Comparison of ENCODE assay signal across 32 cellular contexts in genomic region chr6:167464177-167464576, GRCh38.
"Had no signal": no experiment of that assay in that cellular context is flagged by ENCODE, and none has a peak within 500 bp of the region (broad histone marks: within the 10 kb centered on the region; RNA-seq: fewer than 3 reads in every experiment).

No MANE protein-coding gene starts in this region.

- H3K27me3 ChIP-seq: ascending aorta, breast epithelium, cardiac muscle cell had no signal

- H3K27ac ChIP-seq: ascending aorta, breast epithelium, cardiac muscle cell, coronary artery, dorsolateral prefrontal cortex, WERI-Rb-1 had no signal

- H3K9me3 Mint-ChIP-seq: activated CD4-positive, alpha-beta memory T cell treated with anti-CD3 and anti-CD28 coated beads, Interleukin-2, amount 10 ng/mL, durations not matched to agents 7 days and 5 days; activated CD4-positive, alpha-beta T cell treated with anti-CD3 and anti-CD28 coated beads, Interleukin-2, amount 10 ng/mL, durations not matched to agents 7 days and 5 days; activated naive CD4-positive, alpha-beta T cell treated with anti-CD3 and anti-CD28 coated beads, Interleukin-2, amount 10 ng/mL, durations not matched to agents 7 days and 5 days; activated naive CD4-positive, alpha-beta T cell treated with anti-CD3 and anti-CD28 coated beads, Interleukin-2, amount 50 U/mL, for 72 hours; activated naive CD8-positive, alpha-beta T cell treated with anti-CD3 and anti-CD28 coated beads, Interleukin-2, amount 10 ng/mL, durations not matched to agents 7 days and 5 days; activated T-cell treated with anti-CD3 and anti-CD28 coated beads, Interleukin-2, amount 50 U/mL, for 24 hours; activated T-cell treated with anti-CD3 and anti-CD28 coated beads, Interleukin-2, amount 50 U/mL, for 72 hours; brain; central memory CD8-positive, alpha-beta T cell; dendritic cell treated with granulocyte-macrophage colony-stimulating factor and Interleukin-4, amounts not matched to agents 40 ng/mL and 50 ng/mL, for 4 days; endodermal cell; T-helper 2 cell treated with Interferon-gamma antibody and Interleukin-4, amounts not matched to agents 5 μg/mL and 100 μg/mL, for 36 hours had no signal

- H3K4me3 Mint-ChIP-seq: activated CD4-positive, alpha-beta memory T cell treated with anti-CD3 and anti-CD28 coated beads, Interleukin-2, amount 10 ng/mL, durations not matched to agents 7 days and 5 days; activated CD4-positive, alpha-beta T cell treated with anti-CD3 and anti-CD28 coated beads for 36 hours; activated CD4-positive, alpha-beta T cell treated with anti-CD3 and anti-CD28 coated beads, Interleukin-2, amount 10 ng/mL, durations not matched to agents 7 days and 5 days; activated naive CD4-positive, alpha-beta T cell treated with anti-CD3 and anti-CD28 coated beads, Interleukin-2, amount 10 ng/mL, durations not matched to agents 7 days and 5 days; activated naive CD8-positive, alpha-beta T cell treated with anti-CD3 and anti-CD28 coated beads, Interleukin-2, amount 10 ng/mL, durations not matched to agents 7 days and 5 days; activated T-cell treated with anti-CD3 and anti-CD28 coated beads, Interleukin-2, amount 50 U/mL, for 24 hours; activated T-cell treated with anti-CD3 and anti-CD28 coated beads, Interleukin-2, amount 50 U/mL, for 72 hours; brain; central memory CD8-positive, alpha-beta T cell; dendritic cell treated with granulocyte-macrophage colony-stimulating factor and Interleukin-4, amounts not matched to agents 40 ng/mL and 50 ng/mL, for 4 days; endodermal cell; T-helper 17 cell; T-helper 2 cell treated with Interferon-gamma antibody and Interleukin-4, amounts not matched to agents 5 μg/mL and 100 μg/mL, for 36 hours had no signal

- H3K36me3 Mint-ChIP-seq: activated naive CD4-positive, alpha-beta T cell treated with anti-CD3 and anti-CD28 coated beads, Interleukin-2, amount 10 ng/mL, durations not matched to agents 7 days and 5 days; activated naive CD4-positive, alpha-beta T cell treated with anti-CD3 and anti-CD28 coated beads, Interleukin-2, amount 50 U/mL, for 72 hours; activated naive CD8-positive, alpha-beta T cell treated with anti-CD3 and anti-CD28 coated beads, Interleukin-2, amount 10 ng/mL, durations not matched to agents 7 days and 5 days; brain had no signal

- H3K27ac Mint-ChIP-seq: activated CD4-positive, alpha-beta memory T cell treated with anti-CD3 and anti-CD28 coated beads, Interleukin-2, amount 10 ng/mL, durations not matched to agents 7 days and 5 days; activated CD4-positive, alpha-beta T cell treated with anti-CD3 and anti-CD28 coated beads for 36 hours; activated CD4-positive, alpha-beta T cell treated with anti-CD3 and anti-CD28 coated beads, Interleukin-2, amount 10 ng/mL, durations not matched to agents 7 days and 5 days; activated naive CD4-positive, alpha-beta T cell treated with anti-CD3 and anti-CD28 coated beads, Interleukin-2, amount 10 ng/mL, durations not matched to agents 7 days and 5 days; activated naive CD4-positive, alpha-beta T cell treated with anti-CD3 and anti-CD28 coated beads, Interleukin-2, amount 50 U/mL, for 72 hours; activated naive CD8-positive, alpha-beta T cell treated with anti-CD3 and anti-CD28 coated beads, Interleukin-2, amount 10 ng/mL, durations not matched to agents 7 days and 5 days; activated T-cell treated with anti-CD3 and anti-CD28 coated beads, Interleukin-2, amount 50 U/mL, for 24 hours; activated T-cell treated with anti-CD3 and anti-CD28 coated beads, Interleukin-2, amount 50 U/mL, for 72 hours; dendritic cell treated with granulocyte-macrophage colony-stimulating factor and Interleukin-4, amounts not matched to agents 40 ng/mL and 50 ng/mL, for 4 days; endodermal cell; T-helper 17 cell; T-helper 2 cell treated with Interferon-gamma antibody and Interleukin-4, amounts not matched to agents 5 μg/mL and 100 μg/mL, for 36 hours had no signal

- H3K27me3 Mint-ChIP-seq: brain had no signal

- H3K4me1 ChIP-seq: ascending aorta, breast epithelium had no signal

- H3K36me3 ChIP-seq: ascending aorta, breast epithelium, cardiac muscle cell, WERI-Rb-1 had no signal

- ATAC-seq: activated CD4-positive, alpha-beta T cell treated with anti-CD3 and anti-CD28 coated beads for 36 hours; activated naive CD4-positive, alpha-beta T cell treated with anti-CD3 and anti-CD28 coated beads, Interleukin-2, amount 50 U/mL, for 72 hours; activated T-cell treated with anti-CD3 and anti-CD28 coated beads, Interleukin-2, amount 50 U/mL, for 72 hours; esophagus mucosa; T-helper 17 cell had no signal

- H3K9me3 ChIP-seq: ascending aorta, breast epithelium had no signal

- H3K4me3 ChIP-seq: ascending aorta, breast epithelium, cardiac muscle cell, coronary artery, dorsolateral prefrontal cortex had no signal

- H3K4me1 Mint-ChIP-seq: activated CD4-positive, alpha-beta memory T cell treated with anti-CD3 and anti-CD28 coated beads, Interleukin-2, amount 10 ng/mL, durations not matched to agents 7 days and 5 days; activated CD4-positive, alpha-beta T cell treated with anti-CD3 and anti-CD28 coated beads, Interleukin-2, amount 10 ng/mL, durations not matched to agents 7 days and 5 days; endodermal cell had no signal

- DNase-seq: activated CD4-positive, alpha-beta memory T cell treated with anti-CD3 and anti-CD28 coated beads, Interleukin-2, amount 10 ng/mL, durations not matched to agents 7 days and 5 days; activated CD4-positive, alpha-beta T cell treated with anti-CD3 and anti-CD28 coated beads for 36 hours; activated CD4-positive, alpha-beta T cell treated with anti-CD3 and anti-CD28 coated beads, Interleukin-2, amount 10 ng/mL, durations not matched to agents 7 days and 5 days; activated CD4-positive, alpha-beta T cell treated with anti-CD3 and anti-CD28 coated beads, Interleukin-2, amount 50 U/mL, for 4 hours; activated CD4-positive, CD25-positive, alpha-beta regulatory T cell; activated CD4-positive, CD25-positive, alpha-beta regulatory T cell treated with anti-CD3 and anti-CD28 coated beads, Interleukin-2, amount 50 U/mL, for 72 hours; activated CD8-positive, alpha-beta memory T cell treated with anti-CD3 and anti-CD28 coated beads, Interleukin-2, amount 50 U/mL, for 48 hours; activated gamma-delta T cell; activated naive CD4-positive, alpha-beta T cell; activated naive CD4-positive, alpha-beta T cell treated with anti-CD3 and anti-CD28 coated beads, Interleukin-2, amount 10 ng/mL, durations not matched to agents 7 days and 5 days; activated naive CD8-positive, alpha-beta T cell treated with anti-CD3 and anti-CD28 coated beads, Interleukin-2, amount 10 ng/mL, durations not matched to agents 7 days and 5 days; activated T-cell treated with anti-CD3 and anti-CD28 coated beads for 4 hours; activated T-cell treated with anti-CD3 and anti-CD28 coated beads, Interleukin-2, amount 50 U/mL, for 24 hours; activated T-cell treated with anti-CD3 and anti-CD28 coated beads, Interleukin-2, amount 50 U/mL, for 72 hours; dorsolateral prefrontal cortex; effector memory CD4-positive, alpha-beta T cell; endodermal cell; foreskin fibroblast; T-helper 1 cell; T-helper 17 cell; T1000; WERI-Rb-1 had no signal
